In genomic region chr10:120349069-120349468, GRCh38 we compare ENCODE assay signal across 7 cellular contexts.
"Had no signal": no experiment of that assay in that cellular context is flagged by ENCODE, and none has a peak within 500 bp of the region (broad histone marks: within the 10 kb centered on the region; RNA-seq: fewer than 3 reads in every experiment).

No MANE protein-coding gene starts in this region.

- FAIRE-seq: HTR-8/SVneo had no signal

- H3K27ac Mint-ChIP-seq: IgD-negative memory B cell had no signal

- H3K4me1 Mint-ChIP-seq: IgD-negative memory B cell had no signal

- DNase-seq: IMR-90, KBM-7, KG1 had no signal

- H3K4me3 Mint-ChIP-seq: IgD-negative memory B cell had no signal

- H3K4me2 ChIP-seq: KMS-11 had no signal

- H3K27ac ChIP-seq: HL-60, KMS-11 had no signal

- H3K9ac ChIP-seq: KMS-11 had no signal

- H3K36me3 Mint-ChIP-seq: IgD-negative memory B cell had no signal
